18 cellular contexts compared by ENCODE assay signal in the genomic region with DNA sequence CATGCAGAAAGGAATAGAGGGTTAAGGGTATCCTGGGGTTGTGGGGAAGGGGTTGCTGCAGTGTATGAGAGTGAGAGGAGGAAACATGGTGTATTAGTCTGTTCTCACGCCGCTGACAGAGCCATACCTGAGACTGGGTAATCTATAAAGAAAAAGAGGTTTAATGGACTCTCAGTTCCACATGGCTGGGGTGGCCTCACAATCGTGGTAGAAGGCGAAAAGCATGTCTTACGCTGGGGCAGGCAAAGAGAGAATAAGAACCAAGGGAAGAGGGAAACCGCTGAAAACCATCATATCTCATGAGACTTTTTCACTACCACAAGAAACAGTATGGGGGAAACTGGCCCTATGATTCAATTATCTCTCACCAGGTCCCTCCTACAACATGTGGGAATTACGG. TPM values are rescaled to one million over a fixed set of nuclear protein-coding genes. Genes with fewer than 3 reads are reported as not detected.
DNase-seq lines count a peak whose midpoint lies in the region; TF ChIP-seq lines count a peak whose summit lies in the region.
"Had no signal": no experiment of that assay in that cellular context is flagged by ENCODE, and none has a peak within 500 bp of the region (broad histone marks: within the 10 kb centered on the region; RNA-seq: fewer than 3 reads in every experiment).

No MANE protein-coding gene starts in this region.

- peaks cover 46% of the 10 kb centered on the region for H3F3A ChIP-seq in PC-9 (ENCODE audit: insufficient read depth, low read depth)

- H2AFZ ChIP-seq in PC-9 (no peak overlapping the region), mesenchymal stem cell (ENCODE audit: low read depth, low read length) (no peak overlapping the region)

- POLR2A ChIA-PET in PC-9 (lab: Charles Lee; ENCODE audit: unreplicated experiment) = no interaction called here

- H3K27ac ChIP-seq in PC-9 = peak overlapping the region; percentile 75
- no peak overlapping the region for H3K27ac ChIP-seq in mesenchymal stem cell (ENCODE audit: low read length, poor library complexity, severe bottlenecking)
- H3K27ac ChIP-seq in Peyer's patch = peak overlapping the region in 1 of 4 donors; percentile 37

- no peak overlapping the region for H3K4me3 Mint-ChIP-seq in Calu3 (ENCODE audit: low read depth, unreplicated experiment)
- no peak overlapping the region for H3K4me3 Mint-ChIP-seq in type B pancreatic cell
- H3K4me3 Mint-ChIP-seq: CD8-positive, alpha-beta memory T cell had no signal

- H3K27ac Mint-ChIP-seq in Calu3 (ENCODE audit: unreplicated experiment) (peak overlapping the region; percentile 53), type B pancreatic cell (peak overlapping the region; percentile 6)

- no peak overlapping the region for H2BK12ac ChIP-seq in mesenchymal stem cell (ENCODE audit: low read length in 2 of 2)

- H3K4me2 ChIP-seq in PC-9 (no peak overlapping the region), mesenchymal stem cell (ENCODE audit: low read length, poor library complexity, severe bottlenecking) (no peak overlapping the region)

- H3K9me3 ChIP-seq in PC-9 (ENCODE audit: insufficient read depth, low read depth) (no peaks in the 10 kb centered on the region), mesenchymal stem cell (ENCODE audit: control insufficient read depth, low read length) (no peaks in the 10 kb centered on the region), Peyer's patch (no peaks in the 10 kb centered on the region)

- no peaks in the 10 kb centered on the region for H3K27me3 Mint-ChIP-seq in Calu3 (ENCODE audit: unreplicated experiment)
- no peaks in the 10 kb centered on the region for H3K27me3 Mint-ChIP-seq in type B pancreatic cell
- H3K27me3 Mint-ChIP-seq: CD8-positive, alpha-beta memory T cell had no signal

- H2BK5ac ChIP-seq in mesenchymal stem cell (ENCODE audit: low read depth, low read length, poor library complexity, severe bottlenecking) = no peak overlapping the region

- peaks cover 44% of the 10 kb centered on the region for H3K4me1 Mint-ChIP-seq in Calu3 (ENCODE audit: low read depth, unreplicated experiment)
- peaks cover 4% of the 10 kb centered on the region for H3K4me1 Mint-ChIP-seq in type B pancreatic cell (ENCODE audit: unreplicated experiment)

- no peak overlapping the region for H3K23ac ChIP-seq in mesenchymal stem cell (ENCODE audit: low read length in 2 of 2)

- intact Hi-C loops in Calu3 (cut with micrococcal nuclease; ENCODE audit: unreplicated experiment) (loop anchor here (5.0 kb wide), 1 partner anchor 103 kb away; no protein-coding TSS in a partner anchor), PC-9 (cut with micrococcal nuclease; ENCODE audit: unreplicated experiment) (no loop called here)

- no peak overlapping the region for H3K18ac ChIP-seq in mesenchymal stem cell (ENCODE audit: low read depth in 1 of 2, low read length in 2 of 2)

- H3K36me3 ChIP-seq in PC-9 (ENCODE audit: low read depth) = peaks cover 18% of the 10 kb centered on the region
- H3K36me3 ChIP-seq in mesenchymal stem cell (ENCODE audit: control insufficient read depth in 1 of 2, insufficient read depth in 2 of 2, low read depth in 1 of 2, low read length in 2 of 2) = no peaks in the 10 kb centered on the region
- H3K36me3 ChIP-seq in Peyer's patch = no peaks in the 10 kb centered on the region

- H3K9ac ChIP-seq in mesenchymal stem cell (ENCODE audit: low read length) = no peak overlapping the region

- no peaks in the 10 kb centered on the region for H3K36me3 Mint-ChIP-seq in Calu3 (ENCODE audit: insufficient read depth, unreplicated experiment)
- peaks cover 5% of the 10 kb centered on the region for H3K36me3 Mint-ChIP-seq in type B pancreatic cell
- H3K36me3 Mint-ChIP-seq: CD8-positive, alpha-beta memory T cell had no signal

- no peak overlapping the region for H2BK120ac ChIP-seq in mesenchymal stem cell (ENCODE audit: low read depth, low read length)

- TF ChIP-seq POLR2A in Peyer's patch (IDR thresholded peaks at IDR 0.05) = no peak

- H3K9me3 Mint-ChIP-seq in Calu3 (ENCODE audit: low read depth, unreplicated experiment) (no peaks in the 10 kb centered on the region), type B pancreatic cell (no peaks in the 10 kb centered on the region)
- H3K9me3 Mint-ChIP-seq: CD8-positive, alpha-beta memory T cell had no signal

- peaks cover 35% of the 10 kb centered on the region for H3K79me1 ChIP-seq in mesenchymal stem cell (replicated peaks; ENCODE audit: low read length, poor library complexity, severe bottlenecking)

- peak overlapping the region; percentile 49 for H2AK5ac ChIP-seq in mesenchymal stem cell (ENCODE audit: low read length, severe bottlenecking)

- no peak overlapping the region for H3K4me3 ChIP-seq in PC-9
- no peak overlapping the region for H3K4me3 ChIP-seq in mesenchymal stem cell (ENCODE audit: insufficient read depth in 1 of 2, low read depth in 1 of 2, low read length in 2 of 2)
- H3K4me3 ChIP-seq in Peyer's patch = no peak overlapping the region

- TF ChIP-seq CTCF in Calu3 (IDR thresholded peaks at IDR 0.05; ENCODE audit: unreplicated experiment) = no peak
- TF ChIP-seq CTCF in PC-9 (conservative IDR thresholded peaks at IDR 0.05) = no peak
- no peak for TF ChIP-seq CTCF in type B pancreatic cell (conservative IDR thresholded peaks at IDR 0.05)
- TF ChIP-seq CTCF in Peyer's patch (IDR thresholded peaks at IDR 0.05) = no peak

- no peaks in the 10 kb centered on the region for H4K20me1 ChIP-seq in PC-9 (ENCODE audit: insufficient read depth)

- CTCF ChIA-PET in Calu3 (lab: Charles Lee) = no interaction called here
- CTCF ChIA-PET in PC-9 (lab: Charles Lee) = no interaction called here

- H3K27me3 ChIP-seq in PC-9 (ENCODE audit: insufficient read depth, low read depth) (no peaks in the 10 kb centered on the region), mesenchymal stem cell (ENCODE audit: control insufficient read depth in 1 of 2, insufficient read depth in 1 of 2, low read length in 2 of 2) (no peaks in the 10 kb centered on the region), Peyer's patch (no peaks in the 10 kb centered on the region)

- H4K91ac ChIP-seq in mesenchymal stem cell (ENCODE audit: low read length) = no peak overlapping the region

- DNase-seq in Calu3 (no peak), PC-9 (no peak), mesenchymal stem cell (no peak), type B pancreatic cell (ENCODE audit: extremely low spot score, unreplicated experiment) (no peak), AG08396 (ENCODE audit: low spot score) (no peak), Peyer's patch (no peak)
- DNase-seq in activated naive CD4-positive, alpha-beta T cell treated with anti-CD3 and anti-CD28 coated beads, Interleukin-2, amount 50 U/mL, for 16 hours = no peak
- DNase-seq: C1 segment of cervical spinal cord; CD8-positive, alpha-beta memory T cell; DMS79; GOT3; KG1; NCI-H1105 treated with DMSO at 0.1 percent for 48 hours; NCI-H1694; NCI-H2081 treated with DMSO at 0.1 percent for 48 hours; NCI-H446 treated with DMSO at 0.1 percent for 48 hours; NCI-H69; SIG-M5 had no signal

- no peak overlapping the region for H2BK15ac ChIP-seq in mesenchymal stem cell (ENCODE audit: low read depth, poor library complexity, severe bottlenecking)

- WGBS in mesenchymal stem cell = 88% methylated on average over 6 of the region's 7 CpGs

- no peak overlapping the region for H3K14ac ChIP-seq in mesenchymal stem cell (ENCODE audit: low read length in 2 of 2)

- H3K4ac ChIP-seq in mesenchymal stem cell (ENCODE audit: low read depth in 1 of 2, low read length in 2 of 2) = no peak overlapping the region

- H3K9me2 ChIP-seq in PC-9 (ENCODE audit: insufficient read depth) = no peaks in the 10 kb centered on the region

- no peak overlapping the region for H4K8ac ChIP-seq in mesenchymal stem cell (ENCODE audit: low read length)

- H3K79me2 ChIP-seq in PC-9 (ENCODE audit: low read depth) = peaks cover 97% of the 10 kb centered on the region

- H3K4me1 ChIP-seq in PC-9 (replicated peaks; ENCODE audit: insufficient read depth) = peaks cover 48% of the 10 kb centered on the region
- peaks cover 1% of the 10 kb centered on the region for H3K4me1 ChIP-seq in mesenchymal stem cell (ENCODE audit: control insufficient read depth, insufficient read depth, low read depth, low read length)
- H3K4me1 ChIP-seq in Peyer's patch = peaks cover 0 to 14% (median 0%) of the 10 kb centered on the region in 4 donors

- BruUV-seq in Calu3 (replicated peaks; lab: Mats Ljungman, UMichigan) (no TSS peak), PC-9 (replicated peaks; lab: Mats Ljungman, UMichigan) (no TSS peak)

RNA-seq across cellular contexts. Expression of a gene that starts 17.7 kb away (rescaled TPM):
- total RNA-seq in Calu3 (2022) (64.4 and 67.6 TPM in 2 replicates), PC-9 (2021) (149 and 188 TPM in 2 replicates), type B pancreatic cell (ENCODE audit: low replicate concordance) (84.9 and 88.3 TPM in 2 replicates), Peyer's patch (100 to 1,000 TPM in 1 of 4 donors, 10 to 100 TPM in 3; 54.1 to 597 (median 69.8) TPM)
- polyA plus RNA-seq in mesenchymal stem cell (2013, experiment 1 of 2) = 48.8 TPM
- polyA plus RNA-seq in mesenchymal stem cell (2013, experiment 2 of 2) = 49.0 TPM
